Comparison of ENCODE assay signal across 1 cellular context in the genomic region with DNA sequence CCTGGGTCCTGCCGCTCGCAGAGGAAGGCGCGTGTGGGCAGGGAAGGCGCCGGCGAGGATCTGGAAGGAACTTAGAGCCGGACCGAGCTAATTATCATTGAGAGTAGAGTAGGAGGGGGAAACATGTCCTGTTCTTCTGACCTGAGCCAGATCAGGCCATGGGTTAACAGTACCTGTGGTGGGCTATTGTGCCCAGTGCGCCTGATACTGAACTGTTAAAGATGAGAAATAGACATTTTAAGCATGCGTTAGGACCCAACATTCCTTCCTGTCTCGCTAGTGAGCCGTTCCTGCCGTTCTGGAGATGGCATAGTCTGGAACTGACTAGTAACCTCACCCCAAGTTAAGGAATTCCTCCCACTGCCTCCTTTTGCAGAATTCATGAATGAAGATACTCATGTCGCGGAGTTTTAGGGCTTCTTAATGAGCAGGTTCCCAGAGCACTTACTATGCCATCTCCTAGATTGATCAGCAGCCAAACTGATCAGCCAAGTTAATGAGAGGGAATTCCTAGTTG.
TF ChIP-seq lines count a peak whose summit lies in the region.

No MANE protein-coding gene starts in this region.

TF ChIP-seq in HCT116, 20 proteins besides CTCF, POLR2A, EP300 and RAD21 (continued from another document):
- TF ChIP-seq ZBTB33 (IDR thresholded peaks at IDR 0.05; ENCODE audit: extremely low read depth, insufficient replicate concordance, low read length) (no peak), SP1 (IDR thresholded peaks at IDR 0.05; ENCODE audit: low read depth) (no peak), YY1 (IDR thresholded peaks at IDR 0.05; ENCODE audit: extremely low read depth, insufficient replicate concordance, low read depth, low read length) (no peak), CEBPB (IDR thresholded peaks at IDR 0.05; ENCODE audit: low read depth) (no peak), ZFX (IDR thresholded peaks at IDR 0.05) (no peak), JUND (IDR thresholded peaks at IDR 0.05) (no peak), ZNF274 (IDR thresholded peaks at IDR 0.05; ENCODE audit: low read depth, low read length) (no peak), CBX3 (IDR thresholded peaks at IDR 0.05; ENCODE audit: low read depth) (no peak), POLR2AphosphoS5 (IDR thresholded peaks at IDR 0.05; ENCODE audit: low read depth, low read length) (no peak), TCF7L2 (IDR thresholded peaks at IDR 0.05; ENCODE audit: borderline replicate concordance, extremely low read depth, insufficient read depth, insufficient read length) (no peak), SIN3A (IDR thresholded peaks at IDR 0.05; ENCODE audit: low read depth) (no peak), SRF (IDR thresholded peaks at IDR 0.05; ENCODE audit: low read depth) (no peak), MAX (IDR thresholded peaks at IDR 0.05) (no peak), EZH2 (IDR thresholded peaks at IDR 0.05) (no peak), EZH2phosphoT487 (IDR thresholded peaks at IDR 0.05; ENCODE audit: borderline replicate concordance) (no peak), FOSL1 (IDR thresholded peaks at IDR 0.05; ENCODE audit: low read depth) (no peak), ELF1 (IDR thresholded peaks at IDR 0.05; ENCODE audit: borderline replicate concordance, low read depth) (no peak)
- TF ChIP-seq, protein P1, sequence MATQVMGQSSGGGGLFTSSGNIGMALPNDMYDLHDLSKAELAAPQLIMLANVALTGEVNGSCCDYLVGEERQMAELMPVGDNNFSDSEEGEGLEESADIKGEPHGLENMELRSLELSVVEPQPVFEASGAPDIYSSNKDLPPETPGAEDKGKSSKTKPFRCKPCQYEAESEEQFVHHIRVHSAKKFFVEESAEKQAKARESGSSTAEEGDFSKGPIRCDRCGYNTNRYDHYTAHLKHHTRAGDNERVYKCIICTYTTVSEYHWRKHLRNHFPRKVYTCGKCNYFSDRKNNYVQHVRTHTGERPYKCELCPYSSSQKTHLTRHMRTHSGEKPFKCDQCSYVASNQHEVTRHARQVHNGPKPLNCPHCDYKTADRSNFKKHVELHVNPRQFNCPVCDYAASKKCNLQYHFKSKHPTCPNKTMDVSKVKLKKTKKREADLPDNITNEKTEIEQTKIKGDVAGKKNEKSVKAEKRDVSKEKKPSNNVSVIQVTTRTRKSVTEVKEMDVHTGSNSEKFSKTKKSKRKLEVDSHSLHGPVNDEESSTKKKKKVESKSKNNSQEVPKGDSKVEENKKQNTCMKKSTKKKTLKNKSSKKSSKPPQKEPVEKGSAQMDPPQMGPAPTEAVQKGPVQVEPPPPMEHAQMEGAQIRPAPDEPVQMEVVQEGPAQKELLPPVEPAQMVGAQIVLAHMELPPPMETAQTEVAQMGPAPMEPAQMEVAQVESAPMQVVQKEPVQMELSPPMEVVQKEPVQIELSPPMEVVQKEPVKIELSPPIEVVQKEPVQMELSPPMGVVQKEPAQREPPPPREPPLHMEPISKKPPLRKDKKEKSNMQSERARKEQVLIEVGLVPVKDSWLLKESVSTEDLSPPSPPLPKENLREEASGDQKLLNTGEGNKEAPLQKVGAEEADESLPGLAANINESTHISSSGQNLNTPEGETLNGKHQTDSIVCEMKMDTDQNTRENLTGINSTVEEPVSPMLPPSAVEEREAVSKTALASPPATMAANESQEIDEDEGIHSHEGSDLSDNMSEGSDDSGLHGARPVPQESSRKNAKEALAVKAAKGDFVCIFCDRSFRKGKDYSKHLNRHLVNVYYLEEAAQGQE (IDR thresholded peaks at IDR 0.05; ENCODE audit: low read depth) = no peak
